1 cellular context compared by ENCODE assay signal in genomic region chr12:46372131-46372851, GRCh38.
TF ChIP-seq lines count a peak whose summit lies in the region.

TSS of gene SLC38A2 (minus strand) at chr12:46372773. CDS start at chr12:46371293, 1,480 bp downstream.

TF ChIP-seq in A549, 52 proteins besides CTCF, POLR2A, EP300 and RAD21 (continued from another document):
- TF ChIP-seq REST (IDR thresholded peaks at IDR 0.05) (peak; percentile 67), ZSCAN20 (CRISPR knock-in tag; IDR thresholded peaks at IDR 0.05) (no peak; the same call in 1 of the 2 replicates), MAZ (IDR thresholded peaks at IDR 0.05; ENCODE audit: borderline replicate concordance, low read depth, low read length) (peak; percentile 97), ATOH8 (CRISPR knock-in tag; IDR thresholded peaks at IDR 0.05; ENCODE audit: low read depth) (peak; percentile 64), HDAC2 (IDR thresholded peaks at IDR 0.05) (no peak), NFE2L2 (conservative IDR thresholded peaks at IDR 0.05; ENCODE audit: low read length) (0 out of 2 replicates have a peak, but pooled peaks have one; percentile 2), PHF8 (IDR thresholded peaks at IDR 0.05; ENCODE audit: borderline replicate concordance, low read depth) (peak; percentile 98), EHF (CRISPR knock-in tag; IDR thresholded peaks at IDR 0.05) (no peak), FOSL2 (IDR thresholded peaks at IDR 0.05) (no peak), FOSL2 (CRISPR knock-in tag; IDR thresholded peaks at IDR 0.05) (peak; percentile 31; the same call in 1 of the 2 replicates), CBX8 (IDR thresholded peaks at IDR 0.05) (no peak), HOXA7 (CRISPR knock-in tag; IDR thresholded peaks at IDR 0.05) (no peak; the same call in none of the 2 replicates), GATA3 (IDR thresholded peaks at IDR 0.05; ENCODE audit: borderline replicate concordance) (peak; percentile 27)
- TF ChIP-seq, protein P1, sequence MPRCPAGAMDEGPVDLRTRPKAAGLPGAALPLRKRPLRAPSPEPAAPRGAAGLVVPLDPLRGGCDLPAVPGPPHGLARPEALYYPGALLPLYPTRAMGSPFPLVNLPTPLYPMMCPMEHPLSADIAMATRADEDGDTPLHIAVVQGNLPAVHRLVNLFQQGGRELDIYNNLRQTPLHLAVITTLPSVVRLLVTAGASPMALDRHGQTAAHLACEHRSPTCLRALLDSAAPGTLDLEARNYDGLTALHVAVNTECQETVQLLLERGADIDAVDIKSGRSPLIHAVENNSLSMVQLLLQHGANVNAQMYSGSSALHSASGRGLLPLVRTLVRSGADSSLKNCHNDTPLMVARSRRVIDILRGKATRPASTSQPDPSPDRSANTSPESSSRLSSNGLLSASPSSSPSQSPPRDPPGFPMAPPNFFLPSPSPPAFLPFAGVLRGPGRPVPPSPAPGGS (IDR thresholded peaks at IDR 0.05): peak; percentile 99
- TF ChIP-seq, protein P2, sequence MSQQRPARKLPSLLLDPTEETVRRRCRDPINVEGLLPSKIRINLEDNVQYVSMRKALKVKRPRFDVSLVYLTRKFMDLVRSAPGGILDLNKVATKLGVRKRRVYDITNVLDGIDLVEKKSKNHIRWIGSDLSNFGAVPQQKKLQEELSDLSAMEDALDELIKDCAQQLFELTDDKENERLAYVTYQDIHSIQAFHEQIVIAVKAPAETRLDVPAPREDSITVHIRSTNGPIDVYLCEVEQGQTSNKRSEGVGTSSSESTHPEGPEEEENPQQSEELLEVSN (IDR thresholded peaks at IDR 0.05; ENCODE audit: borderline replicate concordance, low read depth): peak; percentile 48; the same call in 1 of the 2 replicates
TF ChIP-seq in A549: peak in this region for 17.
